ENCODE assay signal across 24 cellular contexts in genomic region chr6:29865648-29866047, GRCh38. TPM values are rescaled to one million over a fixed set of nuclear protein-coding genes. Genes with fewer than 3 reads are reported as not detected.
"Had no signal": no experiment of that assay in that cellular context is flagged by ENCODE, and none has a peak within 500 bp of the region (broad histone marks: within the 10 kb centered on the region; RNA-seq: fewer than 3 reads in every experiment).

No MANE protein-coding gene starts in this region.

- H3K36me3 Mint-ChIP-seq: IgD-negative memory B cell had no signal

- H3K4me2 ChIP-seq: KMS-11, SK-N-SH had no signal

- H3K9me3 ChIP-seq: SK-N-SH had no signal

- H3K4me3 Mint-ChIP-seq: IgD-negative memory B cell had no signal

- H3K9ac ChIP-seq: KMS-11, SK-N-SH had no signal

- H3K4me1 Mint-ChIP-seq: IgD-negative memory B cell had no signal

- H3K27ac ChIP-seq: HL-60, KMS-11, RWPE1 had no signal

- DNase-seq: Kasumi-1, MM.1S, NCI-H1092 treated with DMSO at 0.1 percent for 48 hours, NCI-H1436, NCI-H187, NCI-H2029, NCI-H2081 treated with DMSO at 0.1 percent for 48 hours, NCI-H2171, NCI-H226, NCI-H446, NCI-H510A, NCI-H524 treated with DMSO at 0.1 percent for 48 hours, NCI-H69, NCI-H774, PC-3, SHP77, SK-N-SH had no signal

- H3K27ac Mint-ChIP-seq: IgD-negative memory B cell had no signal

- ATAC-seq: K562, Panc1, PC-3 had no signal

- FAIRE-seq: K562 had no signal

- H3K4me3 ChIP-seq: K562 had no signal

RNA-seq across cellular contexts. Expression of gene HLA-G, which starts 38.0 kb away (rescaled TPM):
- total RNA-seq: K562, M059J, PC-3 had no signal
- polyA plus RNA-seq: SK-N-SH had no signal
